ENCODE assay signal across 1 cellular context in genomic region chr1:179867493-179868330, GRCh38.
A peak's percentile ranks its signal among the peaks of the same experiment; 100 is the strongest.
TF ChIP-seq lines count a peak whose summit lies in the region.

No MANE protein-coding gene starts in this region.

TF ChIP-seq in K562, 482 proteins besides CTCF, POLR2A, EP300 and RAD21:
- TF ChIP-seq ZNF121 (CRISPR knock-in tag; conservative IDR thresholded peaks at IDR 0.05) (no peak), ZNF316 (IDR thresholded peaks at IDR 0.05) (0 out of 2 replicates have a peak, but pooled peaks have one; percentile 8), NFATC3 (IDR thresholded peaks at IDR 0.05) (0 out of 2 replicates have a peak, but pooled peaks have one; percentile 47), CEBPG (CRISPR knock-in tag; IDR thresholded peaks at IDR 0.05) (no peak), CEBPG (tag; conservative IDR thresholded peaks at IDR 0.05 in 1 of 2, IDR thresholded peaks at IDR 0.05 in 1 of 2) (no peak), BRCA1 (IDR thresholded peaks at IDR 0.05) (no peak), BRCA1 (CRISPR knock-in tag; IDR thresholded peaks at IDR 0.05) (no peak), POLR2B (IDR thresholded peaks at IDR 0.05; ENCODE audit: low read depth, partially characterized antibody) (no peak), DEAF1 (CRISPR knock-in tag; IDR thresholded peaks at IDR 0.05) (peak; percentile 55; the same call in 1 of the 2 replicates), SMC3 (conservative IDR thresholded peaks at IDR 0.05; ENCODE audit: insufficient read depth, low read depth, low read length) (peak; percentile 74), PKNOX1 (IDR thresholded peaks at IDR 0.05) (peak; percentile 41), ARNT (IDR thresholded peaks at IDR 0.05) (0 out of 4 replicates have a peak, but pooled peaks of 1 of the 2 experiments have one; percentile 18), RB1 (IDR thresholded peaks at IDR 0.05; ENCODE audit: low read depth) (0 out of 2 replicates have a peak, but pooled peaks have one; percentile 28), JUND (IDR thresholded peaks at IDR 0.05; ENCODE audit: borderline replicate concordance, low read depth, low read length) (0 out of 2 replicates have a peak, but pooled peaks have one; percentile 7), JUND (tag; IDR thresholded peaks at IDR 0.05; ENCODE audit: borderline replicate concordance, low read depth, low read length) (no peak), POLR2AphosphoS5 (IDR thresholded peaks at IDR 0.05; ENCODE audit: control insufficient read depth, insufficient read depth, low read depth, low read length) (0 out of 2 replicates have a peak, but pooled peaks have one; percentile 32), SUPT5H (IDR thresholded peaks at IDR 0.05) (0 out of 2 replicates have a peak, but pooled peaks have one; percentile 37), PML (IDR thresholded peaks at IDR 0.05; ENCODE audit: low read length) (0 out of 2 replicates have a peak, but pooled peaks have one; percentile 13), CTCFL (IDR thresholded peaks at IDR 0.05; ENCODE audit: borderline replicate concordance, insufficient read depth, low read depth, low read length, poor library complexity, severe bottlenecking) (peak; percentile 75)
